17 cellular contexts compared by ENCODE assay signal in the genomic region with DNA sequence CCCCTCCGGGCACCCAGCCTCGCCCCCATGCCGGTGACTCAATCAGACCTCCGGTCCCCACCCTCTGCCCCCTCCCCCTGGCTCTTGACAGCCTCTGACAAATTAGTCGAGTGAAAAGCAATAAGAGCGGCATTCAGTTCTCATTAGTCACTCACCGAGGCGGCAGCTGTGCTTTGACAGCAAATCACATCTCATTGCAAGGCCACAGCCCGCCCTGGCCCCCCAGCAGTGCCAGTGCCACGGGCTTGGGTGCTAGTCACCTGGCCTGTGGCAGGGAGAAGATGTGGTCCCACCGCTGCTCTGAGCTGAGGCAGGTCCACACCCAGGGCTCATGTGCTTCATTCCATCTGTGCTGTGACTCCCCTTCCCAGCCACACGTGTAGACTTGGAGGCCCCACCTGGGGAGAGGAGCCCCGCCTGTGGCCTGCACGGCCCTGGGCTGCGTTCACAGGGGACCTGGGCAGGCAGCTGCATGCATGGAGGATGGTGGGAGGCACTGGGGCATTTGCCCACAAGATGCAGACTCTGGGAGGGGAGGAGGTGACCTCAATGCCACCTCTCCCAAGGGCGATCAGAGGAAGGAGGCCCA. TPM values are rescaled to one million over a fixed set of nuclear protein-coding genes. Genes with fewer than 3 reads are reported as not detected.
DNase-seq lines count a peak whose midpoint lies in the region; ATAC-seq and TF ChIP-seq lines count a peak whose summit lies in the region.
"Had no signal": no experiment of that assay in that cellular context is flagged by ENCODE, and none has a peak within 500 bp of the region (broad histone marks: within the 10 kb centered on the region; RNA-seq: fewer than 3 reads in every experiment).

No MANE protein-coding gene starts in this region.

- H3K27ac Mint-ChIP-seq in stimulated activated naive B cell treated with anti-CD40 and anti-IgM and Interleukin-4, amounts not matched to agents 10 μg/mL and 1 μg/mL and 100 μg/mL, for 72 hours = peak overlapping the region; percentile 25
- H3K27ac Mint-ChIP-seq: activated CD4-positive, alpha-beta T cell treated with anti-CD3 and anti-CD28 coated beads for 36 hours had no signal

- H3K4me1 Mint-ChIP-seq in stimulated activated naive B cell treated with anti-CD40 and anti-IgM and Interleukin-4, amounts not matched to agents 10 μg/mL and 1 μg/mL and 100 μg/mL, for 72 hours = no peaks in the 10 kb centered on the region
- H3K4me1 Mint-ChIP-seq: activated CD4-positive, alpha-beta T cell treated with anti-CD3 and anti-CD28 coated beads for 36 hours had no signal

- H3K36me3 Mint-ChIP-seq in stimulated activated naive B cell treated with anti-CD40 and anti-IgM and Interleukin-4, amounts not matched to agents 10 μg/mL and 1 μg/mL and 100 μg/mL, for 72 hours = no peaks in the 10 kb centered on the region

- no peak overlapping the region for H3K4me3 Mint-ChIP-seq in stimulated activated naive B cell treated with anti-CD40 and anti-IgM and Interleukin-4, amounts not matched to agents 10 μg/mL and 1 μg/mL and 100 μg/mL, for 72 hours
- H3K4me3 Mint-ChIP-seq: activated CD4-positive, alpha-beta T cell treated with anti-CD3 and anti-CD28 coated beads for 36 hours had no signal

- peak in 2 of 3 experiments; percentile 79 to 91 for DNase-seq in NCI-H1417 (lab: John Stamatoyannopoulos, UW)
- no peak for DNase-seq in NCI-H1417 treated with DMSO at 0.1 percent for 48 hours (lab: John Stamatoyannopoulos, UW)
- DNase-seq in RPMI7951 (ENCODE audit: low read depth) = peak; percentile 81
- DNase-seq in fibroblast of villous mesenchyme (ENCODE audit: low read depth) = peak; percentile 21
- DNase-seq in stimulated activated naive B cell treated with anti-CD40 and anti-IgM and Interleukin-4, amounts not matched to agents 10 μg/mL and 1 μg/mL and 100 μg/mL, for 72 hours = no peak
- DNase-seq in posterior vena cava (ENCODE audit: low spot score) = no peak
- DNase-seq in stimulated activated CD8-positive, alpha-beta memory T cell treated with anti-CD3 and anti-CD28 coated beads, Interleukin-4, amount 100 ng/mL, for 48 hours = no peak
- DNase-seq: activated CD4-positive, alpha-beta T cell treated with anti-CD3 and anti-CD28 coated beads for 36 hours; activated gamma-delta T cell treated with Interleukin-2 at 50 U/mL for 16 hours; DMS79; heart right ventricle; KG1; NCI-H510A; sigmoid colon had no signal

- peaks cover 0 to 3% of the 10 kb centered on the region in 2 donors for H3K27me3 Mint-ChIP-seq in stimulated activated naive B cell treated with anti-CD40 and anti-IgM and Interleukin-4, amounts not matched to agents 10 μg/mL and 1 μg/mL and 100 μg/mL, for 72 hours
- H3K27me3 Mint-ChIP-seq: activated CD4-positive, alpha-beta T cell treated with anti-CD3 and anti-CD28 coated beads for 36 hours had no signal

- no peak for TF ChIP-seq CTCF in fibroblast of villous mesenchyme (IDR thresholded peaks at IDR 0.05; ENCODE audit: insufficient read depth, low read depth, low read length)

- intact Hi-C loops in posterior vena cava (cut with DNase I) = no loop called here

- no peak for ATAC-seq in stimulated activated naive B cell treated with anti-CD40 and anti-IgM and Interleukin-4, amounts not matched to agents 10 μg/mL and 1 μg/mL and 100 μg/mL, for 72 hours (replicated peaks)
- ATAC-seq in HG03175 (IDR thresholded peaks at IDR 0.05; ENCODE audit: unreplicated experiment) = no peak
- ATAC-seq: activated CD4-positive, alpha-beta T cell treated with anti-CD3 and anti-CD28 coated beads for 36 hours; heart right ventricle had no signal

- no peaks in the 10 kb centered on the region for H3K9me3 Mint-ChIP-seq in stimulated activated naive B cell treated with anti-CD40 and anti-IgM and Interleukin-4, amounts not matched to agents 10 μg/mL and 1 μg/mL and 100 μg/mL, for 72 hours

- H3K4me3 ChIP-seq in fibroblast of villous mesenchyme (ENCODE audit: low read depth, low read length) = no peak overlapping the region
- H3K4me3 ChIP-seq: heart right ventricle, sigmoid colon, SK-N-MC had no signal

RNA-seq across cellular contexts. Expression of a gene that starts 7.4 kb away (rescaled TPM):
- total RNA-seq in RPMI7951 (2014; rRNA removed; shearing (Covaris generic)) = 0.24 and 0.88 TPM in 2 replicates
- total RNA-seq in fibroblast of villous mesenchyme (not detected in 2 replicates), posterior vena cava (under 1 TPM in 1 of 2 donors, not detected in 1; 0.67 TPM)
- total RNA-seq: activated CD4-positive, alpha-beta T cell treated with anti-CD3 and anti-CD28 coated beads for 36 hours; heart right ventricle; sigmoid colon had no signal

RNA-seq across cellular contexts. Expression of a gene that starts 18.0 kb away (rescaled TPM):
- not detected in 2 replicates for total RNA-seq in RPMI7951 (2014; rRNA removed; shearing (Covaris generic))
- not detected in 2 replicates for total RNA-seq in fibroblast of villous mesenchyme
- total RNA-seq in posterior vena cava = not detected
- total RNA-seq: activated CD4-positive, alpha-beta T cell treated with anti-CD3 and anti-CD28 coated beads for 36 hours; dermis microvascular lymphatic vessel endothelial cell; sigmoid colon had no signal

RNA-seq across cellular contexts. Expression of a gene that starts 39.8 kb away (rescaled TPM):
- total RNA-seq in RPMI7951 (2014; rRNA removed; shearing (Covaris generic)) = not detected in 2 replicates
- total RNA-seq in fibroblast of villous mesenchyme (26.8 and 44.8 TPM in 2 replicates), posterior vena cava (100 to 1,000 TPM; 161 to 323 TPM)

Comparison
In these comparisons a context has a peak if more than half of its experiments do, and no peak if none do; other contexts are left out.
1. DNase-seq: peak in NCI-H1417 (2 of 3), RPMI7951 (single experiment) and fibroblast of villous mesenchyme (single experiment); none in NCI-H1417 treated with DMSO at 0.1 percent for 48 hours (single experiment), stimulated activated naive B cell treated with anti-CD40 and anti-IgM and Interleukin-4, amounts not matched to agents 10 μg/mL and 1 μg/mL and 100 μg/mL, for 72 hours (single experiment), posterior vena cava (single experiment) and stimulated activated CD8-positive, alpha-beta memory T cell treated with anti-CD3 and anti-CD28 coated beads, Interleukin-4, amount 100 ng/mL, for 48 hours (single experiment).
2. RNA of a gene that starts 39.8 kb away (total RNA-seq): 161 to 323 TPM in posterior vena cava and 26.8 to 44.8 TPM in fibroblast of villous mesenchyme; not detected in RPMI7951; every median in the first group is over 10 times any median in the second.